11 cellular contexts compared by ENCODE assay signal in genomic region chr10:11539191-11539868, GRCh38.
DNase-seq lines count a peak whose midpoint lies in the region; ATAC-seq and TF ChIP-seq lines count a peak whose summit lies in the region.
"Had no signal": no experiment of that assay in that cellular context is flagged by ENCODE, and none has a peak within 500 bp of the region (broad histone marks: within the 10 kb centered on the region; RNA-seq: fewer than 3 reads in every experiment).

No MANE protein-coding gene starts in this region.

- TF ChIP-seq CTCF in hepatocyte (IDR thresholded peaks at IDR 0.05; ENCODE audit: poor library complexity) = no peak

- H2AFZ ChIP-seq in ACC112 (ENCODE audit: low read length, unreplicated experiment) (no peak overlapping the region), hepatocyte (no peak overlapping the region)

- DNase-seq in GM04503 (ENCODE audit: low read depth) (peak; percentile 11), RPMI7951 (ENCODE audit: low read depth) (peak; percentile 50), hepatocyte (ENCODE audit: low spot score) (no peak)
- DNase-seq in activated effector memory CD4-positive, alpha-beta T cell treated with Interleukin-2 at 50 U/mL for 16 hours = no peak
- DNase-seq in stimulated activated CD4-positive, alpha-beta T cell treated with anti-CD3 and anti-CD28 coated beads, Interleukin-2, amount 100 ng/mL, for 24 hours = no peak
- no peak for DNase-seq in stimulated activated CD4-positive, alpha-beta T cell treated with anti-CD3 and anti-CD28 coated beads, Interleukin-15, amount 100 ng/mL, for 24 hours
- DNase-seq: aorta, H7, T-helper 17 cell had no signal

- WGBS in hepatocyte (ENCODE audit: low lambda C conversion rate, missing lambda C conversion rate) = 75% methylated on average over 2 of the region's 2 CpGs

- no peak for ATAC-seq in GM18861 (IDR thresholded peaks at IDR 0.05; ENCODE audit: unreplicated experiment)
- ATAC-seq: T-helper 17 cell had no signal

- H3K27ac ChIP-seq in ACC112 (ENCODE audit: low read depth, low read length) (peak overlapping the region; percentile 7; the same call in 1 of the 2 replicates), hepatocyte (peak overlapping the region; percentile 10)

- H3K4me3 ChIP-seq in ACC112 (ENCODE audit: low read depth, low read length) (no peak overlapping the region), hepatocyte (no peak overlapping the region)

- H3K27me3 ChIP-seq in ACC112 (ENCODE audit: insufficient read depth, low read length) (no peaks in the 10 kb centered on the region), hepatocyte (no peaks in the 10 kb centered on the region)

- H3K9me2 ChIP-seq in hepatocyte (replicated peaks; ENCODE audit: insufficient read depth) = no peaks in the 10 kb centered on the region

- no peak overlapping the region for H3K4me2 ChIP-seq in hepatocyte

- H3K36me3 ChIP-seq in ACC112 (ENCODE audit: insufficient read depth, low read length) (no peaks in the 10 kb centered on the region), hepatocyte (replicated peaks; ENCODE audit: insufficient read depth, low read depth) (no peaks in the 10 kb centered on the region)

- no peaks in the 10 kb centered on the region for H3K9me3 ChIP-seq in hepatocyte (ENCODE audit: low read depth)

- H3K4me1 ChIP-seq in ACC112 (ENCODE audit: control insufficient read depth, insufficient read depth, low read length, unreplicated experiment) = peaks cover 18% of the 10 kb centered on the region
- peaks cover under 1% of the 10 kb centered on the region for H3K4me1 ChIP-seq in hepatocyte (ENCODE audit: insufficient read depth)

- no peaks in the 10 kb centered on the region for H3K79me2 ChIP-seq in ACC112 (ENCODE audit: control insufficient read depth, insufficient read depth, low read length, unreplicated experiment)
- H3K79me2 ChIP-seq in hepatocyte = peaks cover 85% of the 10 kb centered on the region

- peaks cover 2% of the 10 kb centered on the region for H4K20me1 ChIP-seq in hepatocyte (ENCODE audit: insufficient read depth, poor library complexity, severe bottlenecking)

Comparison
In these comparisons a context has a peak if more than half of its experiments do, and no peak if none do; other contexts are left out.
1. DNase-seq: peak in GM04503 (single experiment) and RPMI7951 (single experiment); none in hepatocyte (single experiment), activated effector memory CD4-positive, alpha-beta T cell treated with Interleukin-2 at 50 U/mL for 16 hours (single experiment), stimulated activated CD4-positive, alpha-beta T cell treated with anti-CD3 and anti-CD28 coated beads, Interleukin-2, amount 100 ng/mL, for 24 hours (0 of 2) and stimulated activated CD4-positive, alpha-beta T cell treated with anti-CD3 and anti-CD28 coated beads, Interleukin-15, amount 100 ng/mL, for 24 hours (single experiment).